In the genomic region with DNA sequence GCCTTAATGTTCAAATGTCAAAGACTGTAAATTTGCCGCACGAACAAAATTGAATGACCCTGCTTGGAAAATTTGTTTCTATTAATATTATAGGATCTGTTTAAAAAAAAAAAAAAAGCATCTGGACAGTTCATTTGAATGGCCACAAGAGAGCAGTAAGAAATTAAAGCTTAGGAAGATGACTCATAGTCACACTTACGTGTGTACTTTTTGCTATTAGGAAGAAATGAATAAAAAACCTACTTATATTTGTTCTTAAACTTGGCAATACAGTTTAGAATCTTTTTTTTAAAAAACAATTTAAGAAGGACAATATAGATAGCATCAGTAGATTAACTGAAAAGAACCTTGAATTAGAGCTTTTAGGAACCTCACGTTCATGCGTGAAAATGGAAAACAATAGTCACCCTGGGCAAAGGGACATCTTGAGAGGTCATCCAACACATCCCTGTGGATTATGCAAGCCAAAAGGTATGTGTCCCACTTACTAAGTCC, we compare ENCODE assay signal across 8 cellular contexts.
DNase-seq lines count a peak whose midpoint lies in the region; ATAC-seq, FAIRE-seq and TF ChIP-seq lines count a peak whose summit lies in the region.

No MANE protein-coding gene starts in this region.

- CTCF ChIA-PET in GM12878 (lab: Yijun Ruan, JAX) = interaction anchor here (0.6 to 1.0 kb wide), 2 partner anchors 11 to 96 kb away, joined by 3 read pairs; no protein-coding TSS in a partner anchor

- H3K27ac Mint-ChIP-seq in stimulated activated naive CD8-positive, alpha-beta T cell treated with anti-CD3 and anti-CD28 coated beads, Interleukin-15, amount 100 ng/mL, for 72 hours = no peak overlapping the region

- TF ChIP-seq POLR2A in GM12878 (IDR thresholded peaks at IDR 0.05; ENCODE audit: low read depth, low read length) = no peak

- H3K9me3 Mint-ChIP-seq in stimulated activated naive CD8-positive, alpha-beta T cell treated with anti-CD3 and anti-CD28 coated beads, Interleukin-15, amount 100 ng/mL, for 72 hours = peaks cover 0 to 9% of the 10 kb centered on the region in 2 donors

- SMC1A ChIA-PET in GM12878 (lab: Charles Lee; ENCODE audit: uncharacterized antibody, unreplicated experiment) = interaction anchor here (0.6 to 0.8 kb wide), 2 partner anchors 176 to 1799 kb away, joined by 3 read pairs; no protein-coding TSS in a partner anchor

- H3K27me3 Mint-ChIP-seq in stimulated activated naive CD8-positive, alpha-beta T cell treated with anti-CD3 and anti-CD28 coated beads, Interleukin-15, amount 100 ng/mL, for 72 hours = no peaks in the 10 kb centered on the region

- H3K9me3 ChIP-seq in GM12878 (replicated peaks; ENCODE audit: control insufficient read depth, insufficient read depth, low read length) = no peaks in the 10 kb centered on the region

- H3K4me2 ChIP-seq in GM12878 (ENCODE audit: control insufficient read depth, insufficient read depth) = no peak overlapping the region

- TF ChIP-seq EP300 in GM12878 (IDR thresholded peaks at IDR 0.05; ENCODE audit: borderline replicate concordance in 1 of 2, control insufficient read depth in 1 of 2, low read depth in 2 of 2, low read length in 2 of 2) = no peak

- DNase-seq in Caki2 (ENCODE audit: low read depth) (peak; percentile 78), LoVo (ENCODE audit: low spot score) (peak; percentile 56), GM12878 (ENCODE audit: low read depth, low spot score) (no peak), left kidney (ENCODE audit: low read depth, low spot score) (peak; percentile 15), midbrain (lab: John Stamatoyannopoulos, UW) (no peak)
- DNase-seq in stimulated activated naive CD8-positive, alpha-beta T cell treated with anti-CD3 and anti-CD28 coated beads, Interleukin-15, amount 100 ng/mL, for 72 hours = no peak

- ATAC-seq in GM12878 (0 out of 3 replicates have a peak, but pooled peaks have one; percentile 34), GM18858 (IDR thresholded peaks at IDR 0.05; ENCODE audit: unreplicated experiment) (no peak), GM21390 (IDR thresholded peaks at IDR 0.05; ENCODE audit: unreplicated experiment) (no peak)
- no peak for ATAC-seq in stimulated activated naive CD8-positive, alpha-beta T cell treated with anti-CD3 and anti-CD28 coated beads, Interleukin-15, amount 100 ng/mL, for 72 hours

- no peak overlapping the region for H2AFZ ChIP-seq in GM12878 (ENCODE audit: control insufficient read depth, low read depth, low read length)

- H3K4me3 ChIP-seq in GM12878 = no peak overlapping the region

- H4K20me1 ChIP-seq in GM12878 (ENCODE audit: control insufficient read depth, insufficient read depth) = no peaks in the 10 kb centered on the region

- no peak for TF ChIP-seq RAD21 in GM12878 (IDR thresholded peaks at IDR 0.05; ENCODE audit: insufficient read depth, low read depth, low read length)

- WGBS in GM12878 (ENCODE audit: insufficient coverage, insufficient replicate concordance, low lambda C conversion rate, missing lambda C conversion rate) = 72% methylated on average over 5 of the region's 5 CpGs

- intact Hi-C loops in GM12878 (cut with micrococcal nuclease; ENCODE audit: unreplicated experiment) = no loop called here

- TF ChIP-seq CTCF in GM12878 (IDR thresholded peaks at IDR 0.05 in 2 of 3, conservative IDR thresholded peaks at IDR 0.05 in 1 of 3; ENCODE audit: control insufficient read depth in 2 of 3, extremely low read depth in 1 of 3, insufficient read depth in 1 of 3, low read depth in 3 of 3, low read length in 3 of 3) = peak in 1 of 3 experiments; percentile 33; a peak in 1 of 6 replicates

- in situ Hi-C loops in Caki2 (cut with HindIII; ENCODE audit: low pct_unique_long_range_greater_than_20kb, low sequenced_read_pairs) = no loop called here
- in situ Hi-C loops in GM12878 (cut with MboI) = no loop called here

- H3K4me3 Mint-ChIP-seq in stimulated activated naive CD8-positive, alpha-beta T cell treated with anti-CD3 and anti-CD28 coated beads, Interleukin-15, amount 100 ng/mL, for 72 hours = no peak overlapping the region

- no TSS peak for BruUV-seq in GM12878 (replicated peaks; lab: Mats Ljungman, UMichigan)

- FAIRE-seq in GM12878 (lab: Jason Lieb, UNC) = no peak

- POLR2A ChIA-PET in GM12878 (lab: Charles Lee) = interaction anchor here (0.6 kb wide), 1 partner anchor 329 kb away, joined by 4 read pairs; no protein-coding TSS in a partner anchor

- no peaks in the 10 kb centered on the region for H3K27me3 ChIP-seq in GM12878 (replicated peaks in 1 of 2; ENCODE audit: control insufficient read depth in 2 of 2, insufficient read depth in 2 of 2, low read length in 1 of 2)

- no peak overlapping the region for H3K27ac ChIP-seq in GM12878 (ENCODE audit: control insufficient read depth, insufficient read depth)

- H3K4me1 Mint-ChIP-seq in stimulated activated naive CD8-positive, alpha-beta T cell treated with anti-CD3 and anti-CD28 coated beads, Interleukin-15, amount 100 ng/mL, for 72 hours = no peaks in the 10 kb centered on the region

- H3K79me2 ChIP-seq in GM12878 (ENCODE audit: control insufficient read depth, insufficient read depth, low read length) = no peaks in the 10 kb centered on the region

- no peaks in the 10 kb centered on the region for H3K4me1 ChIP-seq in GM12878 (ENCODE audit: control insufficient read depth, insufficient read depth, low read length)

- H3K36me3 ChIP-seq in GM12878 (ENCODE audit: control insufficient read depth in 2 of 2, insufficient read depth in 2 of 2, low read length in 1 of 2) = no peaks in the 10 kb centered on the region

- H3K9ac ChIP-seq in GM12878 (ENCODE audit: control insufficient read depth, insufficient read depth, low read length) = no peak overlapping the region

- RAD21 ChIA-PET in GM12878 (lab: Charles Lee; ENCODE audit: unreplicated experiment) = no interaction called here

TF ChIP-seq in GM12878, 131 proteins besides CTCF, POLR2A, EP300 and RAD21:
- TF ChIP-seq ZNF384 (IDR thresholded peaks at IDR 0.05; ENCODE audit: borderline replicate concordance, low read depth, low read length) = peak; percentile 69
- TF ChIP-seq RFX5 (IDR thresholded peaks at IDR 0.05; ENCODE audit: low read depth, low read length) = no peak
- TF ChIP-seq TARDBP (IDR thresholded peaks at IDR 0.05; ENCODE audit: borderline replicate concordance) = no peak
- TF ChIP-seq NBN (IDR thresholded peaks at IDR 0.05) = no peak
TF ChIP-seq in GM12878: peak in this region for 1.

Comparison
In these comparisons a context has a peak if more than half of its experiments do, and no peak if none do; other contexts are left out.
1. DNase-seq: peak in Caki2 (single experiment), LoVo (single experiment) and left kidney (single experiment); none in GM12878 (single experiment), stimulated activated naive CD8-positive, alpha-beta T cell treated with anti-CD3 and anti-CD28 coated beads, Interleukin-15, amount 100 ng/mL, for 72 hours (0 of 2) and midbrain (single experiment).